ENCODE assay signal across 18 cellular contexts in genomic region chr7:157265051-157265450, GRCh38.
DNase-seq lines count a peak whose midpoint lies in the region; ATAC-seq and TF ChIP-seq lines count a peak whose summit lies in the region.
"Had no signal": no experiment of that assay in that cellular context is flagged by ENCODE, and none has a peak within 500 bp of the region (broad histone marks: within the 10 kb centered on the region; RNA-seq: fewer than 3 reads in every experiment).

No MANE protein-coding gene starts in this region.

- H3K36me3 ChIP-seq in sigmoid colon: peaks cover 0 to 76% (median 31%) of the 10 kb centered on the region in 4 donors

- H3K4me3 ChIP-seq in sigmoid colon: no peak overlapping the region
- H3K4me3 ChIP-seq: K562 had no signal

- H3K9me3 ChIP-seq in sigmoid colon: no peaks in the 10 kb centered on the region
- H3K9me3 ChIP-seq: BE2C had no signal

- H3K4me1 Mint-ChIP-seq in WTC11 (no peaks in the 10 kb centered on the region), endothelial cell (ENCODE audit: unreplicated experiment) (no peaks in the 10 kb centered on the region)

- TF ChIP-seq CTCF in WTC11 (IDR thresholded peaks at IDR 0.05): no peak
- TF ChIP-seq CTCF in endothelial cell (IDR thresholded peaks at IDR 0.05; ENCODE audit: unreplicated experiment): no peak
- TF ChIP-seq CTCF in sigmoid colon (IDR thresholded peaks at IDR 0.05): no peak

- WGBS in sigmoid colon, 2 donors: 93 to 96% methylated on average over 12 of the region's 12 CpGs

- H3K27ac Mint-ChIP-seq in WTC11 (peak overlapping the region; percentile 71; the same call in 1 of the 2 replicates), endothelial cell (ENCODE audit: unreplicated experiment) (no peak overlapping the region)

- H3K36me3 Mint-ChIP-seq in WTC11 (peaks cover 66% of the 10 kb centered on the region), endothelial cell (ENCODE audit: low read depth, unreplicated experiment) (peaks cover 37% of the 10 kb centered on the region)

- no peaks in the 10 kb centered on the region for H3K27me3 Mint-ChIP-seq in WTC11 (ENCODE audit: low read depth)
- H3K27me3 Mint-ChIP-seq in endothelial cell (ENCODE audit: unreplicated experiment): no peaks in the 10 kb centered on the region
- H3K27me3 Mint-ChIP-seq: CD4-positive, CD25-positive, alpha-beta regulatory T cell had no signal

- no peak overlapping the region for H3K4me3 Mint-ChIP-seq in WTC11
- peak overlapping the region; percentile 57 for H3K4me3 Mint-ChIP-seq in endothelial cell (ENCODE audit: unreplicated experiment)
- H3K4me3 Mint-ChIP-seq: CD4-positive, CD25-positive, alpha-beta regulatory T cell had no signal

- intact Hi-C loops in sigmoid colon (cut with DNase I): no loop called here

- H3K27ac ChIP-seq in sigmoid colon: no peak overlapping the region

- H3K27me3 ChIP-seq in sigmoid colon: no peaks in the 10 kb centered on the region
- H3K27me3 ChIP-seq: BE2C had no signal

- no peak for TF ChIP-seq EP300 in sigmoid colon (IDR thresholded peaks at IDR 0.05)

- CTCF ChIA-PET in WTC11 (lab: Charles Lee): no interaction called here

- H3K9me3 Mint-ChIP-seq in WTC11: no peaks in the 10 kb centered on the region
- H3K9me3 Mint-ChIP-seq in endothelial cell (ENCODE audit: unreplicated experiment): no peaks in the 10 kb centered on the region
- H3K9me3 Mint-ChIP-seq: CD4-positive, CD25-positive, alpha-beta regulatory T cell had no signal

- TF ChIP-seq POLR2A in sigmoid colon (IDR thresholded peaks at IDR 0.05): no peak

- DNase-seq in activated effector memory CD4-positive, alpha-beta T cell treated with anti-CD3 and anti-CD28 coated beads, Interleukin-2, amount 50 U/mL, for 16 hours: peak; percentile 39
- DNase-seq in activated effector memory CD4-positive, alpha-beta T cell treated with Interleukin-2 at 50 U/mL for 16 hours: no peak
- DNase-seq in WTC11 (ENCODE audit: low spot score) (no peak), endothelial cell (ENCODE audit: low spot score) (no peak), sigmoid colon (peak; percentile 15), NCI-H2029 (lab: John Stamatoyannopoulos, UW) (no peak)
- DNase-seq: ACHN; BE2C; C1 segment of cervical spinal cord; CD4-positive, CD25-positive, alpha-beta regulatory T cell; DMS153; DMS79 treated with DMSO at 0.1 percent for 48 hours; GF-D8; HCEC 1CT; IMR-90 had no signal

- POLR2A ChIA-PET in WTC11 (lab: Charles Lee): no interaction called here

- ATAC-seq in WTC11 (no peak), HG03469 (IDR thresholded peaks at IDR 0.05; ENCODE audit: unreplicated experiment) (no peak), GM18867 (IDR thresholded peaks at IDR 0.05; ENCODE audit: unreplicated experiment) (no peak)
- ATAC-seq: K562 had no signal

- H3K4me1 ChIP-seq in sigmoid colon: no peaks in the 10 kb centered on the region
- H3K4me1 ChIP-seq: BE2C had no signal

TF ChIP-seq in WTC11, 78 proteins besides CTCF, POLR2A, EP300 and RAD21:
- TF ChIP-seq ZNF232 (CRISPR knock-in tag; IDR thresholded peaks at IDR 0.05) (no peak), ZNF423 (CRISPR knock-in tag; IDR thresholded peaks at IDR 0.05) (no peak), ZNF671 (CRISPR knock-in tag; IDR thresholded peaks at IDR 0.05) (no peak), NR2C2 (CRISPR knock-in tag; IDR thresholded peaks at IDR 0.05) (no peak), ATF6 (CRISPR knock-in tag; IDR thresholded peaks at IDR 0.05) (no peak)
TF ChIP-seq in WTC11: peak in this region for 0.

Comparison
In these comparisons a context has a peak if more than half of its experiments do, and no peak if none do; other contexts are left out.
1. DNase-seq: peak in activated effector memory CD4-positive, alpha-beta T cell treated with anti-CD3 and anti-CD28 coated beads, Interleukin-2, amount 50 U/mL, for 16 hours (single experiment) and sigmoid colon (single experiment); none in activated effector memory CD4-positive, alpha-beta T cell treated with Interleukin-2 at 50 U/mL for 16 hours (single experiment), WTC11 (single experiment), endothelial cell (single experiment) and NCI-H2029 (single experiment).